20 cellular contexts compared by ENCODE assay signal in genomic region chr9:113934167-113934566, GRCh38.
"Had no signal": no experiment of that assay in that cellular context is flagged by ENCODE, and none has a peak within 500 bp of the region (broad histone marks: within the 10 kb centered on the region; RNA-seq: fewer than 3 reads in every experiment).

No MANE protein-coding gene starts in this region.

- ATAC-seq: activated T-cell treated with anti-CD3 and anti-CD28 coated beads, Interleukin-2, amount 50 U/mL, for 72 hours; effector memory CD8-positive, alpha-beta T cell; gastrocnemius medialis; left colon; lower lobe of right lung; SK-N-SH treated with all-trans-retinoic acid at 6 μM for 48 hours; stimulated activated effector memory CD8-positive, alpha-beta T cell treated with anti-CD3 and anti-CD28 coated beads, Interleukin-12 subunit alpha, Interleukin-12 subunit beta, amount 100 ng/mL, for 72 hours had no signal

- H3K4me1 Mint-ChIP-seq: activated B cell treated with CpG ODN at 0.5 μM for 24 hours; activated CD4-positive, alpha-beta T cell treated with anti-CD3 and anti-CD28 coated beads, Interleukin-2, amount 10 ng/mL, durations not matched to agents 7 days and 5 days; activated naive CD8-positive, alpha-beta T cell treated with anti-CD3 and anti-CD28 coated beads for 36 hours; stimulated activated effector memory CD8-positive, alpha-beta T cell treated with anti-CD3 and anti-CD28 coated beads, Interleukin-12 subunit alpha, Interleukin-12 subunit beta, amount 100 ng/mL, for 72 hours had no signal

- H3K27ac Mint-ChIP-seq: activated B cell treated with CpG ODN at 0.5 μM for 24 hours; activated CD4-positive, alpha-beta T cell treated with anti-CD3 and anti-CD28 coated beads, Interleukin-2, amount 10 ng/mL, durations not matched to agents 7 days and 5 days; activated naive CD8-positive, alpha-beta T cell treated with anti-CD3 and anti-CD28 coated beads for 36 hours; activated T-cell treated with anti-CD3 and anti-CD28 coated beads, Interleukin-2, amount 50 U/mL, for 72 hours; dendritic cell treated with granulocyte-macrophage colony-stimulating factor and Interleukin-4, amounts not matched to agents 40 ng/mL and 50 ng/mL, for 4 days; effector memory CD8-positive, alpha-beta T cell; stimulated activated effector memory CD8-positive, alpha-beta T cell treated with anti-CD3 and anti-CD28 coated beads, Interleukin-12 subunit alpha, Interleukin-12 subunit beta, amount 100 ng/mL, for 72 hours had no signal

- H3K4me3 ChIP-seq: gastrocnemius medialis, heart right ventricle, lower lobe of right lung, ovary, thyroid gland, vagina had no signal

- H3K4me3 Mint-ChIP-seq: activated B cell treated with CpG ODN at 0.5 μM for 24 hours; activated CD4-positive, alpha-beta T cell treated with anti-CD3 and anti-CD28 coated beads, Interleukin-2, amount 10 ng/mL, durations not matched to agents 7 days and 5 days; activated naive CD8-positive, alpha-beta T cell treated with anti-CD3 and anti-CD28 coated beads for 36 hours; activated T-cell treated with anti-CD3 and anti-CD28 coated beads, Interleukin-2, amount 50 U/mL, for 72 hours; dendritic cell treated with granulocyte-macrophage colony-stimulating factor and Interleukin-4, amounts not matched to agents 40 ng/mL and 50 ng/mL, for 4 days; effector memory CD8-positive, alpha-beta T cell; neural crest cell; stimulated activated effector memory CD8-positive, alpha-beta T cell treated with anti-CD3 and anti-CD28 coated beads, Interleukin-12 subunit alpha, Interleukin-12 subunit beta, amount 100 ng/mL, for 72 hours had no signal

- H3K27me3 ChIP-seq: brain microvascular endothelial cell, gastrocnemius medialis, heart right ventricle, ovary, thyroid gland, vagina had no signal

- H3K9me3 Mint-ChIP-seq: activated CD4-positive, alpha-beta T cell treated with anti-CD3 and anti-CD28 coated beads, Interleukin-2, amount 10 ng/mL, durations not matched to agents 7 days and 5 days; activated T-cell treated with anti-CD3 and anti-CD28 coated beads, Interleukin-2, amount 50 U/mL, for 72 hours; dendritic cell treated with granulocyte-macrophage colony-stimulating factor and Interleukin-4, amounts not matched to agents 40 ng/mL and 50 ng/mL, for 4 days; effector memory CD8-positive, alpha-beta T cell; neural crest cell; stimulated activated effector memory CD8-positive, alpha-beta T cell treated with anti-CD3 and anti-CD28 coated beads, Interleukin-12 subunit alpha, Interleukin-12 subunit beta, amount 100 ng/mL, for 72 hours had no signal

- DNase-seq: activated B cell treated with CpG ODN at 0.5 μM for 24 hours; activated CD4-positive, alpha-beta T cell treated with anti-CD3 and anti-CD28 coated beads, Interleukin-2, amount 10 ng/mL, durations not matched to agents 7 days and 5 days; activated gamma-delta T cell treated with Interleukin-2 at 50 U/mL for 16 hours; activated naive CD8-positive, alpha-beta T cell treated with anti-CD3 and anti-CD28 coated beads for 36 hours; activated T-cell treated with anti-CD3 and anti-CD28 coated beads, Interleukin-2, amount 50 U/mL, for 72 hours; brain microvascular endothelial cell; effector memory CD8-positive, alpha-beta T cell; gastrocnemius medialis; heart right ventricle; left colon; lower lobe of right lung; midbrain; ovary; thyroid gland had no signal

- H3K4me1 ChIP-seq: vagina had no signal

- H3K27me3 Mint-ChIP-seq: activated naive CD8-positive, alpha-beta T cell treated with anti-CD3 and anti-CD28 coated beads for 36 hours; dendritic cell treated with granulocyte-macrophage colony-stimulating factor and Interleukin-4, amounts not matched to agents 40 ng/mL and 50 ng/mL, for 4 days; effector memory CD8-positive, alpha-beta T cell had no signal

- H3K36me3 Mint-ChIP-seq: activated naive CD8-positive, alpha-beta T cell treated with anti-CD3 and anti-CD28 coated beads for 36 hours; stimulated activated effector memory CD8-positive, alpha-beta T cell treated with anti-CD3 and anti-CD28 coated beads, Interleukin-12 subunit alpha, Interleukin-12 subunit beta, amount 100 ng/mL, for 72 hours had no signal

- H3K27ac ChIP-seq: brain microvascular endothelial cell, epithelial cell of prostate, gastrocnemius medialis, heart right ventricle, lower lobe of right lung, thyroid gland, vagina had no signal

- H3K36me3 ChIP-seq: brain microvascular endothelial cell, gastrocnemius medialis, heart right ventricle, lower lobe of right lung, ovary, thyroid gland, vagina had no signal

- H3K9me3 ChIP-seq: gastrocnemius medialis, lower lobe of right lung, ovary, thyroid gland, vagina had no signal
